In genomic region chr7:29564455-29565185, GRCh38 we compare ENCODE assay signal across 1 cellular context.
A peak's percentile ranks its signal among the peaks of the same experiment; 100 is the strongest.
TF ChIP-seq lines count a peak whose summit lies in the region.

No MANE protein-coding gene starts in this region.

TF ChIP-seq in HepG2, 621 proteins besides CTCF, POLR2A, EP300 and RAD21 (continued from another document and continues in another):
- no peak for TF ChIP-seq ZBTB2 (CRISPR knock-in tag; IDR thresholded peaks at IDR 0.05; ENCODE audit: low read depth)
- no peak for TF ChIP-seq SP1 (IDR thresholded peaks at IDR 0.05)
- no peak for TF ChIP-seq SP1 (CRISPR knock-in tag; IDR thresholded peaks at IDR 0.05)
- TF ChIP-seq TEF (CRISPR knock-in tag; IDR thresholded peaks at IDR 0.05) = no peak
- TF ChIP-seq STAT5B (CRISPR knock-in tag; IDR thresholded peaks at IDR 0.05) = no peak
- no peak for TF ChIP-seq MATR3 (CRISPR knock-in tag; IDR thresholded peaks at IDR 0.05)
- TF ChIP-seq ZNF687 (CRISPR knock-in tag; IDR thresholded peaks at IDR 0.05) = peak; percentile 48
- TF ChIP-seq ZBTB39 (CRISPR knock-in tag; IDR thresholded peaks at IDR 0.05) = no peak
- TF ChIP-seq ZNF33B (CRISPR knock-in tag; IDR thresholded peaks at IDR 0.05) = no peak
- no peak for TF ChIP-seq ZIK1 (CRISPR knock-in tag; IDR thresholded peaks at IDR 0.05; ENCODE audit: borderline replicate concordance, low read depth)
- TF ChIP-seq FOSL2 (CRISPR knock-in tag; IDR thresholded peaks at IDR 0.05) = no peak
- no peak; the same call in 1 of the 2 replicates for TF ChIP-seq MXD4 (CRISPR knock-in tag; IDR thresholded peaks at IDR 0.05)
- no peak for TF ChIP-seq CREB3 (CRISPR knock-in tag; IDR thresholded peaks at IDR 0.05)
- TF ChIP-seq SOX6 (IDR thresholded peaks at IDR 0.05) = no peak
- TF ChIP-seq SOX6 (CRISPR knock-in tag; IDR thresholded peaks at IDR 0.05) = 0 out of 2 replicates have a peak, but pooled peaks have one; percentile 27
- TF ChIP-seq ZNF292 (CRISPR knock-in tag; IDR thresholded peaks at IDR 0.05; ENCODE audit: borderline replicate concordance, low read depth) = no peak
- no peak for TF ChIP-seq SMAD3 (CRISPR knock-in tag; IDR thresholded peaks at IDR 0.05)
- TF ChIP-seq SATB2 (CRISPR knock-in tag; IDR thresholded peaks at IDR 0.05) = no peak
- no peak for TF ChIP-seq ZNF484 (CRISPR knock-in tag; IDR thresholded peaks at IDR 0.05; ENCODE audit: borderline replicate concordance, low read depth)
- no peak for TF ChIP-seq PITX1 (CRISPR knock-in tag; IDR thresholded peaks at IDR 0.05)
- no peak for TF ChIP-seq ZBTB37 (CRISPR knock-in tag; IDR thresholded peaks at IDR 0.05)
- no peak for TF ChIP-seq RORA (CRISPR knock-in tag; IDR thresholded peaks at IDR 0.05)
- no peak for TF ChIP-seq ZBTB42 (CRISPR knock-in tag; IDR thresholded peaks at IDR 0.05)
- no peak for TF ChIP-seq HNRNPK (IDR thresholded peaks at IDR 0.05; ENCODE audit: low read depth, low read length, poor library complexity, severe bottlenecking)
- no peak for TF ChIP-seq ZBED4 (CRISPR knock-in tag; IDR thresholded peaks at IDR 0.05; ENCODE audit: borderline replicate concordance)
- TF ChIP-seq GPBP1L1 (CRISPR knock-in tag; IDR thresholded peaks at IDR 0.05) = no peak
- no peak for TF ChIP-seq SP4 (CRISPR knock-in tag; IDR thresholded peaks at IDR 0.05)
- TF ChIP-seq ZNF10 (CRISPR knock-in tag; IDR thresholded peaks at IDR 0.05; ENCODE audit: borderline replicate concordance, low read depth) = no peak
- TF ChIP-seq ATRX (CRISPR knock-in tag; IDR thresholded peaks at IDR 0.05; ENCODE audit: borderline replicate concordance) = no peak
- no peak for TF ChIP-seq NCOR1 (IDR thresholded peaks at IDR 0.05; ENCODE audit: borderline replicate concordance, low read length)
- no peak for TF ChIP-seq HNRNPL (IDR thresholded peaks at IDR 0.05; ENCODE audit: low read depth, low read length)
- no peak for TF ChIP-seq ZNF326 (CRISPR knock-in tag; IDR thresholded peaks at IDR 0.05; ENCODE audit: borderline replicate concordance)
- no peak for TF ChIP-seq ZFX (CRISPR knock-in tag; IDR thresholded peaks at IDR 0.05; ENCODE audit: low read depth)
- TF ChIP-seq GZF1 (CRISPR knock-in tag; IDR thresholded peaks at IDR 0.05) = no peak
- TF ChIP-seq ZNF430 (CRISPR knock-in tag; IDR thresholded peaks at IDR 0.05) = no peak
- no peak for TF ChIP-seq ZNF556 (CRISPR knock-in tag; IDR thresholded peaks at IDR 0.05; ENCODE audit: borderline replicate concordance)
- no peak for TF ChIP-seq XBP1 (CRISPR knock-in tag; IDR thresholded peaks at IDR 0.05)
- no peak for TF ChIP-seq ZBTB14 (CRISPR knock-in tag; IDR thresholded peaks at IDR 0.05)
- no peak; the same call in none of the 2 replicates for TF ChIP-seq FOXC1 (CRISPR knock-in tag; IDR thresholded peaks at IDR 0.05; ENCODE audit: borderline replicate concordance)
- no peak for TF ChIP-seq NFKB2 (CRISPR knock-in tag; IDR thresholded peaks at IDR 0.05; ENCODE audit: borderline replicate concordance)
- TF ChIP-seq TOE1 (CRISPR knock-in tag; IDR thresholded peaks at IDR 0.05) = no peak
- TF ChIP-seq ZNF619 (CRISPR knock-in tag; IDR thresholded peaks at IDR 0.05) = no peak
- no peak for TF ChIP-seq NPAS2 (CRISPR knock-in tag; IDR thresholded peaks at IDR 0.05; ENCODE audit: borderline replicate concordance)
- TF ChIP-seq PBX3 (CRISPR knock-in tag; IDR thresholded peaks at IDR 0.05; ENCODE audit: borderline replicate concordance) = no peak
